Comparison of ENCODE assay signal across 9 cellular contexts in the genomic region with DNA sequence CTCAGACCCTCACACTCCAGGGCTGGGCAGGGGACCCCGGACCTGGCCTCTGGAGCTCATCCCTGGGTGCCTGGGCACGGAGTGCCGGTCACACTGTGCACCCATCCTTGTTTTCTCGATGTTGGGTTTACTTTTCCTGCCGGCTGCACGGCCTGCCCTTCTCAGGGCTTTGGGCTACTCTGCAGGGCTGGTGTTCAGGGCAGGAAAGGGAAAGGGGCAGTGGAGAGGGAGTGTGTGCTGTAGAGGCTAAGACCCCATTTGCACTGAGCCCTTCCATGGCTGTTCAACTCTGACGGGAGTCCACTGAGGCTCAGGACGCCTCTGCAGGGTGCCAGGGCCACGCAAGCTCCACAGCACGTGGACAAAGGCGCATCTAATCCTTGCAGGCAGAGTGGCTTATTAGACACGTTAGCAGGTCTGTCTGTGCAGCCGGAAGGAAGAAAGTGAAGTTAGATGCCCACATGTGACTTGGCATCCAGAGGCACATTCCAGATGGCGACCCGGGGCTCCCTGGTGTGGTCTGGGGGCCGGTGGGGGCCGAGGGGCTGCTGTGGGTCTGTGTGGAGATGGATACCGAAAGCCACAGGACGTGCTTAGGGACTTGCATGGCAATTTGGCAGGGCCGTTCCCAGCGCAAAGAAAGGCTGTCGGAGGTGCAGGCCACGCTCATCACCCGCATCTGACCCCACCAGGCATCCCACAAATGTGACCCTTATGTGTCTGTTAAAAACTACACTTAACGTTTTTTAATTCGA. TPM values are rescaled to one million over a fixed set of nuclear protein-coding genes. Genes with fewer than 3 reads are reported as not detected.
DNase-seq lines count a peak whose midpoint lies in the region; ATAC-seq, FAIRE-seq and TF ChIP-seq lines count a peak whose summit lies in the region.
"Had no signal": no experiment of that assay in that cellular context is flagged by ENCODE, and none has a peak within 500 bp of the region (broad histone marks: within the 10 kb centered on the region; RNA-seq: fewer than 3 reads in every experiment).

No MANE protein-coding gene starts in this region.

- no peak overlapping the region for H3K4me3 ChIP-seq in esophagus (ENCODE audit: low read depth in 1 of 2, low read length in 2 of 2)
- H3K4me3 ChIP-seq in transverse colon = peak overlapping the region in 2 of 4 donors; percentile 19 to 41
- peak overlapping the region in 1 of 2 donors; percentile 30 for H3K4me3 ChIP-seq in small intestine (ENCODE audit: low read depth in 1 of 2, low read length in 2 of 2)

- ATAC-seq in natural killer cell = no peak
- no peak for ATAC-seq in activated CD8-positive, alpha-beta T cell treated with anti-CD3 and anti-CD28 coated beads for 36 hours

- intact Hi-C loops in natural killer cell (cut with micrococcal nuclease) (loop anchor here (1.0 kb wide), 2 partner anchors 146 to 298 kb away; no protein-coding TSS in a partner anchor), transverse colon (cut with DNase I; ENCODE audit: low total_unique reads) (loop anchor here (1.0 kb wide), 1 partner anchor 146 kb away; no protein-coding TSS in a partner anchor)
- intact Hi-C loops in activated CD8-positive, alpha-beta T cell treated with anti-CD3 and anti-CD28 coated beads for 36 hours (cut with micrococcal nuclease) = loop anchor here (5.0 to 10.0 kb wide), 2 partner anchors 146 to 284 kb away; no protein-coding TSS in a partner anchor

- WGBS in esophagus, 2 donors = 51% methylated on average over 26 of the region's 26 CpGs
- WGBS in transverse colon (ENCODE audit: low coverage in 1 of 2), 2 donors = 68 to 80% methylated on average over 1 to 26 of the region's 26 CpGs
- WGBS in small intestine, 3 donors = 60 to 68% (median 61%) methylated on average over 26 of the region's 26 CpGs

- CTCF ChIA-PET in activated CD8-positive, alpha-beta T cell treated with anti-CD3 and anti-CD28 coated beads for 36 hours (lab: Charles Lee) = no interaction called here

- H3K4me3 Mint-ChIP-seq in activated T-cell treated with anti-CD3 and anti-CD28 coated beads, Interleukin-2, amount 50 U/mL, for 24 hours = no peak overlapping the region
- peak overlapping the region; percentile 78 for H3K4me3 Mint-ChIP-seq in natural killer cell
- no peak overlapping the region for H3K4me3 Mint-ChIP-seq in activated CD8-positive, alpha-beta T cell treated with anti-CD3 and anti-CD28 coated beads for 36 hours

- H3K4me1 ChIP-seq in esophagus (ENCODE audit: control insufficient read depth in 2 of 2, insufficient read depth in 2 of 2, low read length in 1 of 2) = peaks cover 5 to 7% of the 10 kb centered on the region in 2 donors
- peaks cover 0 to 16% (median 10%) of the 10 kb centered on the region in 4 donors for H3K4me1 ChIP-seq in transverse colon
- H3K4me1 ChIP-seq in small intestine (ENCODE audit: control insufficient read depth in 2 of 2, insufficient read depth in 1 of 2, low read depth in 1 of 2, low read length in 1 of 2) = no peaks in the 10 kb centered on the region

- POLR2A ChIA-PET in activated CD8-positive, alpha-beta T cell treated with anti-CD3 and anti-CD28 coated beads for 36 hours (lab: Charles Lee) = interaction anchor here (0.6 kb wide), 1 partner anchor 23 kb away, joined by 3 read pairs; no protein-coding TSS in a partner anchor

- H3K9me3 ChIP-seq in esophagus (ENCODE audit: control insufficient read depth in 2 of 2, insufficient read depth in 1 of 2, low read depth in 1 of 2, low read length in 1 of 2) (peaks cover 0 to 3% of the 10 kb centered on the region in 2 donors), transverse colon (no peaks in the 10 kb centered on the region), small intestine (ENCODE audit: control insufficient read depth, low read depth) (no peaks in the 10 kb centered on the region)

- H3K27ac ChIP-seq in esophagus (ENCODE audit: low read depth in 2 of 2, low read length in 1 of 2) (peak overlapping the region; percentile 67 to 69), transverse colon (peak overlapping the region; percentile 65 to 73 (median 70)), small intestine (ENCODE audit: low read depth in 1 of 2, low read length in 1 of 2) (peak overlapping the region in 1 of 2 donors; percentile 76)

- H3K27ac Mint-ChIP-seq in activated T-cell treated with anti-CD3 and anti-CD28 coated beads, Interleukin-2, amount 50 U/mL, for 24 hours = no peak overlapping the region
- H3K27ac Mint-ChIP-seq in natural killer cell = peak overlapping the region in 1 of 2 donors; percentile 57
- no peak overlapping the region for H3K27ac Mint-ChIP-seq in activated CD8-positive, alpha-beta T cell treated with anti-CD3 and anti-CD28 coated beads for 36 hours

- H3K36me3 Mint-ChIP-seq in activated T-cell treated with anti-CD3 and anti-CD28 coated beads, Interleukin-2, amount 50 U/mL, for 24 hours (ENCODE audit: low read depth) = no peaks in the 10 kb centered on the region
- H3K36me3 Mint-ChIP-seq in natural killer cell = no peaks in the 10 kb centered on the region
- no peaks in the 10 kb centered on the region for H3K36me3 Mint-ChIP-seq in activated CD8-positive, alpha-beta T cell treated with anti-CD3 and anti-CD28 coated beads for 36 hours (ENCODE audit: low read depth)

- no peak for TF ChIP-seq CTCF in natural killer cell (IDR thresholded peaks at IDR 0.05)
- TF ChIP-seq CTCF in transverse colon (IDR thresholded peaks at IDR 0.05) = no peak
- no peak for TF ChIP-seq CTCF in activated CD8-positive, alpha-beta T cell treated with anti-CD3 and anti-CD28 coated beads for 36 hours (IDR thresholded peaks at IDR 0.05)

- peak; percentile 41 for DNase-seq in activated T-cell treated with anti-CD3 and anti-CD28 coated beads, Interleukin-2, amount 50 U/mL, for 24 hours
- no peak for DNase-seq in activated T-cell treated with anti-CD3 and anti-CD28 coated beads, Interleukin-2, amount 50 U/mL, for 1 hour
- DNase-seq in natural killer cell = no peak
- DNase-seq in transverse colon = no peak
- no peak for DNase-seq in foreskin melanocyte
- DNase-seq in activated CD8-positive, alpha-beta T cell treated with anti-CD3 and anti-CD28 coated beads for 36 hours = no peak
- no peak for DNase-seq in small intestine

- peaks cover 22% of the 10 kb centered on the region for H3K27me3 Mint-ChIP-seq in activated T-cell treated with anti-CD3 and anti-CD28 coated beads, Interleukin-2, amount 50 U/mL, for 24 hours
- H3K27me3 Mint-ChIP-seq in natural killer cell (ENCODE audit: low read depth in 2 of 2) = peaks cover 4 to 12% of the 10 kb centered on the region in 2 donors
- peaks cover 3% of the 10 kb centered on the region for H3K27me3 Mint-ChIP-seq in activated CD8-positive, alpha-beta T cell treated with anti-CD3 and anti-CD28 coated beads for 36 hours

- no peak for TF ChIP-seq EP300 in transverse colon (IDR thresholded peaks at IDR 0.05; ENCODE audit: low read depth)

- H3K4me1 Mint-ChIP-seq in activated T-cell treated with anti-CD3 and anti-CD28 coated beads, Interleukin-2, amount 50 U/mL, for 24 hours (ENCODE audit: low read depth) = peaks cover 11% of the 10 kb centered on the region
- peaks cover 8 to 11% of the 10 kb centered on the region in 2 donors for H3K4me1 Mint-ChIP-seq in natural killer cell
- no peaks in the 10 kb centered on the region for H3K4me1 Mint-ChIP-seq in activated CD8-positive, alpha-beta T cell treated with anti-CD3 and anti-CD28 coated beads for 36 hours (ENCODE audit: low read depth)

- no peaks in the 10 kb centered on the region for H3K9me3 Mint-ChIP-seq in activated T-cell treated with anti-CD3 and anti-CD28 coated beads, Interleukin-2, amount 50 U/mL, for 24 hours
- H3K9me3 Mint-ChIP-seq in natural killer cell = no peaks in the 10 kb centered on the region
- no peaks in the 10 kb centered on the region for H3K9me3 Mint-ChIP-seq in activated CD8-positive, alpha-beta T cell treated with anti-CD3 and anti-CD28 coated beads for 36 hours

- H3K36me3 ChIP-seq in esophagus (ENCODE audit: control insufficient read depth in 2 of 2, insufficient read depth in 2 of 2, low read length in 1 of 2) = no peaks in the 10 kb centered on the region
- H3K36me3 ChIP-seq in transverse colon = no peaks in the 10 kb centered on the region
- H3K36me3 ChIP-seq in small intestine (ENCODE audit: control insufficient read depth in 2 of 2, insufficient read depth in 2 of 2, low read length in 2 of 2) = no peaks in the 10 kb centered on the region

- FAIRE-seq in small intestine (lab: Jason Lieb, UNC) = no peak
- FAIRE-seq: colon had no signal

- no peaks in the 10 kb centered on the region for H3K27me3 ChIP-seq in esophagus (ENCODE audit: control insufficient read depth in 1 of 2, insufficient read depth in 2 of 2, low read length in 2 of 2)
- no peaks in the 10 kb centered on the region for H3K27me3 ChIP-seq in transverse colon
- no peaks in the 10 kb centered on the region for H3K27me3 ChIP-seq in small intestine (ENCODE audit: control insufficient read depth in 2 of 2, insufficient read depth in 2 of 2, low read length in 2 of 2)

- TF ChIP-seq POLR2A in transverse colon (IDR thresholded peaks at IDR 0.05) = no peak

- in situ Hi-C loops in transverse colon (cut with MboI; ENCODE audit: low pct_ligation_motif_present in 1 of 4, low pct_unique_long_range_greater_than_20kb in 1 of 4, low sequenced_read_pairs in 3 of 4) = loop anchor here in 2 of 4 donors (25.0 kb wide), 2 partner anchors 151 to 301 kb away; partner anchors contain the start of gene POFUT2 (in 1 of the 2)

RNA-seq across cellular contexts. Expression of gene COL18A1, which starts 33.6 kb away (rescaled TPM):
- polyA plus RNA-seq in esophagus (10 to 100 TPM; 29.7 to 29.9 TPM), small intestine (10 to 100 TPM in 1 of 3 donors, 1 to 10 TPM in 2; 2.2 to 34.3 (median 5.7) TPM)
- total RNA-seq in natural killer cell (10 to 100 TPM; 12.3 to 22.3 (median 12.7) TPM), transverse colon (100 to 1,000 TPM in 1 of 4 donors, 10 to 100 TPM in 3; 19.3 to 121 (median 23.3) TPM)
- total RNA-seq in activated CD8-positive, alpha-beta T cell treated with anti-CD3 and anti-CD28 coated beads for 36 hours = 1 to 10 TPM; 9.4 to 9.7 TPM
